13 cellular contexts compared by ENCODE assay signal in genomic region chr15:64623347-64624024, GRCh38.
DNase-seq lines count a peak whose midpoint lies in the region; ATAC-seq, FAIRE-seq and TF ChIP-seq lines count a peak whose summit lies in the region.
"Had no signal": no experiment of that assay in that cellular context is flagged by ENCODE, and none has a peak within 500 bp of the region (broad histone marks: within the 10 kb centered on the region; RNA-seq: fewer than 3 reads in every experiment).

No MANE protein-coding gene starts in this region.

- H3K4me1 ChIP-seq in CD4-positive, alpha-beta memory T cell (ENCODE audit: insufficient read depth, low read length), result peaks cover 90% of the 10 kb centered on the region
- H3K4me1 ChIP-seq in IMR-90 (ENCODE audit: control insufficient read depth, insufficient read depth, low read length), result peaks cover 6% of the 10 kb centered on the region
- peaks cover 3 to 17% of the 10 kb centered on the region in 2 donors for H3K4me1 ChIP-seq in small intestine (ENCODE audit: control insufficient read depth in 2 of 2, insufficient read depth in 1 of 2, low read depth in 1 of 2, low read length in 1 of 2)

- in situ Hi-C loops in IMR-90 (cut with MboI; ENCODE audit: low sequenced_read_pairs), result no loop called here

- no peak overlapping the region for H2BK120ac ChIP-seq in IMR-90 (ENCODE audit: low read depth, low read length)

- peak overlapping the region; percentile 66 to 85 (median 77) for H3K4me3 Mint-ChIP-seq in CD4-positive, alpha-beta memory T cell
- H3K4me3 Mint-ChIP-seq in activated naive CD8-positive, alpha-beta T cell, result peak overlapping the region; percentile 78

- no peak overlapping the region for H3K9ac ChIP-seq in IMR-90 (ENCODE audit: low read depth, low read length)

- intact Hi-C loops in CD4-positive, alpha-beta memory T cell (cut with micrococcal nuclease), result loop anchor here (1.0 to 2.0 kb wide), 4 partner anchors 11 to 55 kb away; no protein-coding TSS in a partner anchor
- intact Hi-C loops in IMR-90 (cut with micrococcal nuclease), result no loop called here

- H2AK5ac ChIP-seq in IMR-90 (ENCODE audit: low read depth, low read length), result no peak overlapping the region

- no peaks in the 10 kb centered on the region for H3K9me3 ChIP-seq in CD4-positive, alpha-beta memory T cell (ENCODE audit: control insufficient read depth in 1 of 2, low read length in 2 of 2)
- H3K9me3 ChIP-seq in IMR-90 (ENCODE audit: control insufficient read depth, insufficient read depth, low read length) (no peaks in the 10 kb centered on the region), small intestine (ENCODE audit: control insufficient read depth, low read depth) (no peaks in the 10 kb centered on the region)
- H3K9me3 ChIP-seq: testis had no signal

- H3K36me3 ChIP-seq in CD4-positive, alpha-beta memory T cell (ENCODE audit: insufficient read depth, low read length), result no peaks in the 10 kb centered on the region
- H3K36me3 ChIP-seq in IMR-90 (ENCODE audit: control insufficient read depth, insufficient read depth, low read length), result peaks cover 11% of the 10 kb centered on the region
- peaks cover 0 to 4% of the 10 kb centered on the region in 2 donors for H3K36me3 ChIP-seq in small intestine (ENCODE audit: control insufficient read depth in 2 of 2, insufficient read depth in 2 of 2, low read length in 2 of 2)

- 11% methylated on average over 1 of the region's 2 CpGs; no CpG with 5 or more reads in 1 of the 2 experiments for WGBS in IMR-90 (ENCODE audit: extremely low coverage in 2 of 2, insufficient read length in 1 of 2), 2 experiments
- WGBS in small intestine, 3 donors, result 69 to 85% (median 71%) methylated on average over 2 of the region's 2 CpGs

- H4K8ac ChIP-seq in IMR-90 (ENCODE audit: low read depth in 2 of 2, low read length in 2 of 2), result no peak overlapping the region

- H3K4me1 Mint-ChIP-seq in CD4-positive, alpha-beta memory T cell, result peaks cover 62 to 86% (median 77%) of the 10 kb centered on the region in 4 donors
- peaks cover 89% of the 10 kb centered on the region for H3K4me1 Mint-ChIP-seq in activated naive CD8-positive, alpha-beta T cell (ENCODE audit: low read depth)

- peaks cover 0 to 4% (median 0%) of the 10 kb centered on the region in 8 donors for H3K9me3 Mint-ChIP-seq in CD4-positive, alpha-beta memory T cell
- no peaks in the 10 kb centered on the region for H3K9me3 Mint-ChIP-seq in activated naive CD8-positive, alpha-beta T cell (ENCODE audit: low read depth)

- no peak overlapping the region for H3K18ac ChIP-seq in IMR-90 (ENCODE audit: low read depth, low read length)

- peaks cover 48 to 92% of the 10 kb centered on the region in 2 experiments for H3K79me1 ChIP-seq in IMR-90 (ENCODE audit: low read depth in 1 of 2, low read length in 2 of 2)

- BruUV-seq in IMR-90 (replicated peaks; lab: Mats Ljungman, UMichigan), result no TSS peak

- ATAC-seq in IMR-90 (ENCODE audit: low read depth) (no peak; the same call in 1 of the 2 replicates), HG03025 (IDR thresholded peaks at IDR 0.05; ENCODE audit: low FRiP score, unreplicated experiment) (no peak)

- H3K56ac ChIP-seq in IMR-90 (ENCODE audit: extremely low read depth, insufficient read depth, low read length), result no peak overlapping the region

- no peak overlapping the region for H4K5ac ChIP-seq in IMR-90 (ENCODE audit: low read depth, low read length)

- no peak overlapping the region for H2BK15ac ChIP-seq in IMR-90 (ENCODE audit: low read depth, low read length)

- dilution Hi-C loops in IMR-90 (cut with HindIII; ENCODE audit: low sequenced_read_pairs, unreplicated experiment), result no loop called here

- H2BK5ac ChIP-seq in IMR-90 (ENCODE audit: low read depth, low read length, poor library complexity, severe bottlenecking), result peak overlapping the region; percentile 5

- H3K23ac ChIP-seq in IMR-90 (ENCODE audit: low read depth, low read length), result peak overlapping the region; percentile 40; the same call in 1 of the 2 replicates

- peak overlapping the region in 1 of 2 donors; percentile 22 for H3K4me3 ChIP-seq in CD4-positive, alpha-beta memory T cell (ENCODE audit: low read length in 2 of 2)
- no peak overlapping the region for H3K4me3 ChIP-seq in IMR-90 (ENCODE audit: insufficient read depth, low read depth, low read length)
- H3K4me3 ChIP-seq in small intestine (ENCODE audit: low read depth in 1 of 2, low read length in 2 of 2), result no peak overlapping the region
- H3K4me3 ChIP-seq: PC-9, testis had no signal

- no peak for TF ChIP-seq CTCF in IMR-90 (conservative IDR thresholded peaks at IDR 0.05; ENCODE audit: low read depth, low read length)

- peaks cover 15% of the 10 kb centered on the region for H3K9me1 ChIP-seq in IMR-90 (ENCODE audit: insufficient read depth, low read length)

- peaks cover 0 to 2% of the 10 kb centered on the region in 2 donors for H3K36me3 Mint-ChIP-seq in CD4-positive, alpha-beta memory T cell
- peaks cover 7% of the 10 kb centered on the region for H3K36me3 Mint-ChIP-seq in activated naive CD8-positive, alpha-beta T cell

- H3K14ac ChIP-seq in IMR-90 (replicated peaks; ENCODE audit: low read depth, low read length), result peak overlapping the region; percentile 62; the same call in 1 of the 2 replicates

- H3K27me3 ChIP-seq in CD4-positive, alpha-beta memory T cell (ENCODE audit: insufficient read depth, low read length), result no peaks in the 10 kb centered on the region
- H3K27me3 ChIP-seq in IMR-90 (ENCODE audit: control insufficient read depth, insufficient read depth, low read length) (no peaks in the 10 kb centered on the region), small intestine (ENCODE audit: control insufficient read depth in 2 of 2, insufficient read depth in 2 of 2, low read length in 2 of 2) (no peaks in the 10 kb centered on the region)
- H3K27me3 ChIP-seq: testis had no signal

- peak in 1 of 5 donors; percentile 48 for DNase-seq in CD4-positive, alpha-beta memory T cell
- DNase-seq in IMR-90 (peak; percentile 24), small intestine (no peak), NCI-H1105 (lab: John Stamatoyannopoulos, UW) (no peak), ureter (ENCODE audit: low spot score) (no peak), HuH-7 (ENCODE audit: low spot score) (no peak)
- DNase-seq: EL, kidney, NCI-H1092 treated with DMSO at 0.1 percent for 48 hours, PC-9, testis had no signal

- H3K4me2 ChIP-seq in IMR-90 (ENCODE audit: low read depth, low read length), result no peak overlapping the region
- H3K4me2 ChIP-seq: PC-9 had no signal

- H4K20me1 ChIP-seq in IMR-90 (ENCODE audit: insufficient read depth, low read length), result peaks cover 49% of the 10 kb centered on the region

- POLR2A ChIA-PET in CD4-positive, alpha-beta memory T cell (lab: Charles Lee; ENCODE audit: partially characterized antibody), result interaction anchor here (0.7 to 2.0 kb wide), 9 partner anchors 11 to 193 kb away, joined by 3 to 12 read pairs (median 9); no protein-coding TSS in a partner anchor
- POLR2A ChIA-PET in IMR-90 (lab: Charles Lee; ENCODE audit: unreplicated experiment), result no interaction called here

- no peak overlapping the region for H3K4ac ChIP-seq in IMR-90 (ENCODE audit: low read depth, low read length)

- FAIRE-seq in small intestine (lab: Jason Lieb, UNC), result no peak
- FAIRE-seq: kidney had no signal

- no peak overlapping the region for H4K91ac ChIP-seq in IMR-90 (ENCODE audit: insufficient read depth, low read depth, low read length)

- no peak overlapping the region for H2AFZ ChIP-seq in IMR-90 (replicated peaks; ENCODE audit: low read length, poor library complexity)
- H2AFZ ChIP-seq: PC-9 had no signal

- peak overlapping the region; percentile 34 for H3K27ac ChIP-seq in CD4-positive, alpha-beta memory T cell (ENCODE audit: low read depth, low read length)
- H3K27ac ChIP-seq in IMR-90 (ENCODE audit: insufficient read depth, low read length), result no peak overlapping the region
- H3K27ac ChIP-seq in small intestine (ENCODE audit: low read depth in 1 of 2, low read length in 1 of 2), result peak overlapping the region; percentile 43 to 77
- H3K27ac ChIP-seq: PC-9 had no signal

- peak overlapping the region; percentile 83 to 96 (median 93) for H3K27ac Mint-ChIP-seq in CD4-positive, alpha-beta memory T cell
- H3K27ac Mint-ChIP-seq in activated naive CD8-positive, alpha-beta T cell, result peak overlapping the region; percentile 96

- no peak for TF ChIP-seq RAD21 in IMR-90 (IDR thresholded peaks at IDR 0.05; ENCODE audit: low read length)

- no peak overlapping the region for H2AK9ac ChIP-seq in IMR-90 (replicated peaks; ENCODE audit: low read depth, low read length, poor library complexity)

- H2BK20ac ChIP-seq in IMR-90 (ENCODE audit: low read depth, low read length), result no peak overlapping the region; the same call in 1 of the 2 replicates

- CTCF ChIA-PET in CD4-positive, alpha-beta memory T cell (lab: Charles Lee; ENCODE audit: partially characterized antibody), result interaction anchor here (1.1 to 1.2 kb wide), 3 partner anchors 13 to 30 kb away, joined by 3 to 5 read pairs (median 4); no protein-coding TSS in a partner anchor
- CTCF ChIA-PET in IMR-90 (lab: Yijun Ruan, JAX), result no interaction called here

- TF ChIP-seq POLR2A in IMR-90 (IDR thresholded peaks at IDR 0.05; ENCODE audit: low read depth, low read length), result no peak

- no peaks in the 10 kb centered on the region for H3K27me3 Mint-ChIP-seq in CD4-positive, alpha-beta memory T cell
- no peaks in the 10 kb centered on the region for H3K27me3 Mint-ChIP-seq in activated naive CD8-positive, alpha-beta T cell

TF ChIP-seq in IMR-90, 13 proteins besides CTCF, POLR2A, EP300 and RAD21:
- TF ChIP-seq BHLHE40 (IDR thresholded peaks at IDR 0.05; ENCODE audit: low read depth, low read length) (no peak), NFE2L2 (IDR thresholded peaks at IDR 0.05; ENCODE audit: low read depth, low read length) (no peak), CHD1 (IDR thresholded peaks at IDR 0.05; ENCODE audit: low read depth, low read length) (no peak), SMC3 (IDR thresholded peaks at IDR 0.05; ENCODE audit: low read depth, low read length) (no peak), FOS (IDR thresholded peaks at IDR 0.05; ENCODE audit: low read depth, low read length) (no peak), MXI1 (IDR thresholded peaks at IDR 0.05; ENCODE audit: borderline replicate concordance, low read depth, low read length) (no peak)
